1 cellular context compared by ENCODE assay signal in genomic region chrX:73262991-73263390, GRCh38.
TF ChIP-seq lines count a peak whose summit lies in the region.

No MANE protein-coding gene starts in this region.

TF ChIP-seq in H1, 55 proteins besides CTCF, POLR2A, EP300 and RAD21 (continued from another document):
- TF ChIP-seq GTF2F1 (IDR thresholded peaks at IDR 0.05; ENCODE audit: borderline replicate concordance, low read depth, low read length) = no peak
- TF ChIP-seq KDM1A (IDR thresholded peaks at IDR 0.05; ENCODE audit: borderline replicate concordance, low read length) = no peak
- no peak for TF ChIP-seq ATF2 (IDR thresholded peaks at IDR 0.05; ENCODE audit: low read length)
- no peak for TF ChIP-seq CEBPB (IDR thresholded peaks at IDR 0.05; ENCODE audit: low read depth, low read length)
- TF ChIP-seq CBX8 (IDR thresholded peaks at IDR 0.05; ENCODE audit: borderline replicate concordance, low read depth, low read length) = no peak
- no peak for TF ChIP-seq CHD7 (IDR thresholded peaks at IDR 0.05; ENCODE audit: insufficient replicate concordance, low read length)
- no peak for TF ChIP-seq SP2 (IDR thresholded peaks at IDR 0.05; ENCODE audit: low read length)
- TF ChIP-seq MAX (IDR thresholded peaks at IDR 0.05) = no peak
- no peak for TF ChIP-seq BACH1 (IDR thresholded peaks at IDR 0.05; ENCODE audit: low read length)
- no peak for TF ChIP-seq TBP (IDR thresholded peaks at IDR 0.05; ENCODE audit: low read depth, low read length)
- no peak for TF ChIP-seq TAF1 (IDR thresholded peaks at IDR 0.05; ENCODE audit: low read depth, low read length)
- no peak for TF ChIP-seq ASH2L (IDR thresholded peaks at IDR 0.05; ENCODE audit: low read length)
- no peak for TF ChIP-seq FOSL1 (IDR thresholded peaks at IDR 0.05; ENCODE audit: insufficient read depth, low read depth, low read length)
- TF ChIP-seq HDAC2 (IDR thresholded peaks at IDR 0.05; ENCODE audit: borderline replicate concordance in 1 of 2, low read depth in 2 of 2, low read length in 2 of 2) = no peak
- no peak for TF ChIP-seq GABPA (IDR thresholded peaks at IDR 0.05; ENCODE audit: borderline replicate concordance, insufficient read depth, low read length)
